ENCODE assay signal across 8 cellular contexts in genomic region chr20:47272893-47273590, GRCh38.
DNase-seq lines count a peak whose midpoint lies in the region; ATAC-seq and TF ChIP-seq lines count a peak whose summit lies in the region.

No MANE protein-coding gene starts in this region.

- no peaks in the 10 kb centered on the region for H3K27me3 ChIP-seq in left lung

- ATAC-seq in Right ventricle myocardium inferior (peak; percentile 71), left lung (peak; percentile 87), GM18519 (IDR thresholded peaks at IDR 0.05; ENCODE audit: low FRiP score, unreplicated experiment) (no peak)
- ATAC-seq in central memory CD8-positive, alpha-beta T cell (replicated peaks; ENCODE audit: extremely low read depth, poor library complexity, severe bottlenecking), result peak; percentile 52

- no peaks in the 10 kb centered on the region for H3K27me3 Mint-ChIP-seq in central memory CD8-positive, alpha-beta T cell

- H3K27ac Mint-ChIP-seq in central memory CD8-positive, alpha-beta T cell (ENCODE audit: low read depth), result no peak overlapping the region

- H3K9me3 ChIP-seq in left lung, result no peaks in the 10 kb centered on the region

- H3K9me3 Mint-ChIP-seq in central memory CD8-positive, alpha-beta T cell, result no peaks in the 10 kb centered on the region

- H3K36me3 Mint-ChIP-seq in central memory CD8-positive, alpha-beta T cell (ENCODE audit: insufficient read depth), result peaks cover 39% of the 10 kb centered on the region

- H3K36me3 ChIP-seq in left lung, result peaks cover 0 to 62% of the 10 kb centered on the region in 2 donors

- H3K4me1 Mint-ChIP-seq in central memory CD8-positive, alpha-beta T cell, result peaks cover 15% of the 10 kb centered on the region

- H3K27ac ChIP-seq in left lung, result peak overlapping the region; percentile 69 to 77

- DNase-seq in Right ventricle myocardium inferior (ENCODE audit: missing footprints) (no peak), cardiac septum (ENCODE audit: low spot score) (no peak), NCI-H1417 (lab: John Stamatoyannopoulos, UW) (peak; percentile 74 to 92 (median 76)), T-helper 2 cell (peak in 3 of 5 experiments; percentile 17 to 61 (median 30)), left lung (no peak)
- DNase-seq in central memory CD8-positive, alpha-beta T cell (ENCODE audit: low spot score in 2 of 2), result peak in 1 of 2 donors; percentile 23
- DNase-seq in stimulated activated CD4-positive, alpha-beta T cell treated with anti-CD3 and anti-CD28 coated beads, TNF-alpha, amount 100 ng/mL, for 24 hours (ENCODE audit: low read depth in 3 of 3), result peak; percentile 16 to 45 (median 40)

- no peak overlapping the region for H3K4me3 ChIP-seq in left lung

- intact Hi-C loops in Right ventricle myocardium inferior (cut with DNase I) (loop anchor here (1.0 to 5.0 kb wide), 5 partner anchors 44 to 348 kb away; no protein-coding TSS in a partner anchor), cardiac septum (cut with DNase I) (loop anchor here (1.0 to 10.0 kb wide), 3 partner anchors 111 to 349 kb away; partner anchors contain the start of gene NCOA3), left lung (cut with DNase I) (loop anchor here (5.0 to 10.0 kb wide), 2 partner anchors 109 to 112 kb away; no protein-coding TSS in a partner anchor)

- H3K4me1 ChIP-seq in left lung, result peaks cover 15 to 38% of the 10 kb centered on the region in 2 donors

- TF ChIP-seq CTCF in left lung (IDR thresholded peaks at IDR 0.05), result peak; percentile 74 to 77

- H3K4me3 Mint-ChIP-seq in central memory CD8-positive, alpha-beta T cell, result no peak overlapping the region

Comparison
In these comparisons a context has a peak if more than half of its experiments do, and no peak if none do; other contexts are left out.
1. DNase-seq: peak in NCI-H1417 (3 of 3), T-helper 2 cell (3 of 5) and stimulated activated CD4-positive, alpha-beta T cell treated with anti-CD3 and anti-CD28 coated beads, TNF-alpha, amount 100 ng/mL, for 24 hours (3 of 3); none in Right ventricle myocardium inferior (single experiment), cardiac septum (single experiment) and left lung (0 of 2).